In the genomic region with DNA sequence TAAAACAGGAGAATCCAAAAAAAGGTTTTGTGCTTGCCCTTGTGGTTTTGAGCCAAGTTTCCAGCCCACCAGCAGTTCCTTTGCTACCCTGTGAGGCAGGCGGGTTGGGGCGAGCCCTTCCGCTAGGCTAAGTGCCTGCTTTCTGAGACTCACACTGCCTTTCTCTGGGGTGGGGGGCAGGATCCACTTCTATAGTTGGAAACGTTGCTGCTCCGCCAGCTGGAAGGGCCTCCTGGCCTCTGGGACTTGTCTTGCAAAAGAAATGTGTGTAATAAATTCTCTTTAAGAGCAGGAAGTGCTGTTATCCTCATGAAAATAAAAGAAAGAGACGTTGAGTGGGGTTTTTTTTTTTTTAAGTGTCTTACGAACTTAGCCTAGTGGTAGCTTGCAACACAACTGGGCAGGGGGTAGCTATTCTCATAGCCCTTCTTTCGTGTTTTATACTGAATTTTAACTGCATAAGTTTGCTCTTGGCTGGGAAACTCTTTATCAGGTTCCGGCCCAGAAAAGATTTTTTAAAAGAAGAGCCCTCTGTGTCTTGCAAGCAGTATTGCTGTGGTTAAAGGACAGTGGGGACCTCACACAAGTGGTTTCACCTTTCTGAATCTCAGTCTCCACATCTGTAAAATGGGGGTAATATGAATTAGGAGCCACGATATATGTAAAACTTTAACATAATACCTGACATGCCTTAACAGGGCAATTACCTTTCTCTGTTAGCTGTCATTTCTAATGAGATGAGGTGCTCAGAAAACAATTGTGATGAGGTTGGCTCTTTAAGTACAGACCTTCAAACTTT, we compare ENCODE assay signal across 10 cellular contexts. TPM values are rescaled to one million over a fixed set of nuclear protein-coding genes. Genes with fewer than 3 reads are reported as not detected.
DNase-seq lines count a peak whose midpoint lies in the region; ATAC-seq and TF ChIP-seq lines count a peak whose summit lies in the region.
"Had no signal": no experiment of that assay in that cellular context is flagged by ENCODE, and none has a peak within 500 bp of the region (broad histone marks: within the 10 kb centered on the region; RNA-seq: fewer than 3 reads in every experiment).

No MANE protein-coding gene starts in this region.

- no peaks in the 10 kb centered on the region for H3K9me3 Mint-ChIP-seq in activated CD8-positive, alpha-beta T cell treated with anti-CD3 and anti-CD28 coated beads, Interleukin-2, amount 10 ng/mL, durations not matched to agents 7 days and 5 days (ENCODE audit: insufficient read depth)

- H3K36me3 Mint-ChIP-seq in activated CD8-positive, alpha-beta T cell treated with anti-CD3 and anti-CD28 coated beads, Interleukin-2, amount 10 ng/mL, durations not matched to agents 7 days and 5 days (ENCODE audit: low read depth): peaks cover 45% of the 10 kb centered on the region

- H3K27ac ChIP-seq in left lung (peak overlapping the region; percentile 26 to 39), aorta (ENCODE audit: low read depth in 1 of 2, low read length in 2 of 2) (peak overlapping the region in 1 of 2 donors; percentile 58)
- H3K27ac ChIP-seq: epithelial cell of prostate had no signal

- H3K9me3 ChIP-seq in left lung (no peaks in the 10 kb centered on the region), aorta (ENCODE audit: control insufficient read depth, low read length) (no peaks in the 10 kb centered on the region)
- H3K9me3 ChIP-seq: BE2C had no signal

- peak overlapping the region; percentile 93 for H3K27ac Mint-ChIP-seq in activated CD8-positive, alpha-beta T cell treated with anti-CD3 and anti-CD28 coated beads, Interleukin-2, amount 10 ng/mL, durations not matched to agents 7 days and 5 days

- peaks cover 39% of the 10 kb centered on the region for H3K4me1 Mint-ChIP-seq in activated CD8-positive, alpha-beta T cell treated with anti-CD3 and anti-CD28 coated beads, Interleukin-2, amount 10 ng/mL, durations not matched to agents 7 days and 5 days (ENCODE audit: low read depth)

- peak overlapping the region; percentile 62 for H3K4me3 Mint-ChIP-seq in activated CD8-positive, alpha-beta T cell treated with anti-CD3 and anti-CD28 coated beads, Interleukin-2, amount 10 ng/mL, durations not matched to agents 7 days and 5 days

- no peaks in the 10 kb centered on the region for H3K27me3 ChIP-seq in left lung
- H3K27me3 ChIP-seq in aorta (ENCODE audit: control insufficient read depth in 1 of 2, insufficient read depth in 2 of 2, low read length in 1 of 2): no peaks in the 10 kb centered on the region
- H3K27me3 ChIP-seq: BE2C had no signal

- peaks cover 21 to 43% of the 10 kb centered on the region in 2 donors for H3K4me1 ChIP-seq in left lung
- peaks cover 4% of the 10 kb centered on the region in 2 donors for H3K4me1 ChIP-seq in aorta (ENCODE audit: control insufficient read depth in 1 of 2, insufficient read depth in 2 of 2, low read length in 2 of 2)
- H3K4me1 ChIP-seq: BE2C had no signal

- H3K36me3 ChIP-seq in left lung (peaks cover 0 to 52% of the 10 kb centered on the region in 2 donors), aorta (ENCODE audit: control insufficient read depth in 1 of 2, insufficient read depth in 2 of 2, low read length in 1 of 2) (no peaks in the 10 kb centered on the region)
- H3K36me3 ChIP-seq: BE2C had no signal

- CTCF ChIA-PET in activated CD8-positive, alpha-beta T cell treated with anti-CD3 and anti-CD28 coated beads, Interleukin-2, amount 10 ng/mL, durations not matched to agents 7 days and 5 days (lab: Charles Lee): interaction anchor here (1.3 to 5.2 kb wide), 6 partner anchors 9 to 108 kb away, joined by 3 to 34 read pairs (median 10); no protein-coding TSS in a partner anchor

- TF ChIP-seq CTCF in left lung (IDR thresholded peaks at IDR 0.05): no peak

- no peaks in the 10 kb centered on the region for H3K27me3 Mint-ChIP-seq in activated CD8-positive, alpha-beta T cell treated with anti-CD3 and anti-CD28 coated beads, Interleukin-2, amount 10 ng/mL, durations not matched to agents 7 days and 5 days (ENCODE audit: low read depth)

- POLR2A ChIA-PET in activated CD8-positive, alpha-beta T cell treated with anti-CD3 and anti-CD28 coated beads, Interleukin-2, amount 10 ng/mL, durations not matched to agents 7 days and 5 days (lab: Charles Lee): interaction anchor here (0.7 to 4.1 kb wide), 6 partner anchors 10 to 173 kb away, joined by 3 to 45 read pairs (median 6); a partner anchor contains a TSS

- peak; percentile 66 for ATAC-seq in activated CD8-positive, alpha-beta T cell treated with anti-CD3 and anti-CD28 coated beads, Interleukin-2, amount 10 ng/mL, durations not matched to agents 7 days and 5 days
- peak; percentile 7 for ATAC-seq in left lung
- peak; percentile 71 for ATAC-seq in aorta (ENCODE audit: low FRiP score)
- ATAC-seq in HG02870 (IDR thresholded peaks at IDR 0.05; ENCODE audit: unreplicated experiment): no peak

- intact Hi-C loops in left lung (cut with DNase I): no loop called here
- intact Hi-C loops in aorta (cut with DNase I): loop anchor here in 1 of 2 donors (2.0 kb wide), 1 partner anchor 14 kb away; no protein-coding TSS in a partner anchor

- 10 to 14% methylated on average over 10 of the region's 10 CpGs for WGBS in aorta, 2 donors

- DNase-seq in stimulated activated CD4-positive, alpha-beta T cell treated with anti-CD3 and anti-CD28 coated beads, Interleukin-1b, Interleukin-23, amount 100 ng/mL, for 48 hours: peak; percentile 19
- no peak for DNase-seq in stimulated activated CD4-positive, alpha-beta T cell treated with anti-CD3 and anti-CD28 coated beads, Interleukin-4, amount 100 ng/mL, for 24 hours
- DNase-seq in activated CD8-positive, alpha-beta T cell treated with anti-CD3 and anti-CD28 coated beads, Interleukin-2, amount 10 ng/mL, durations not matched to agents 7 days and 5 days: peak; percentile 55
- DNase-seq in left lung: no peak
- DNase-seq in aorta: peak; percentile 89 to 90
- DNase-seq in NCI-H187 treated with DMSO at 0.1 percent for 48 hours (lab: John Stamatoyannopoulos, UW): no peak
- DNase-seq in 8988T: no peak
- DNase-seq: BE2C had no signal

- no peak overlapping the region for H3K4me3 ChIP-seq in left lung
- H3K4me3 ChIP-seq in aorta (ENCODE audit: low read length in 2 of 2): no peak overlapping the region

RNA-seq across cellular contexts. Expression of a gene that starts 19.8 kb away (rescaled TPM):
- 10 to 100 TPM; 79.9 to 86.0 TPM for total RNA-seq in activated CD8-positive, alpha-beta T cell treated with anti-CD3 and anti-CD28 coated beads, Interleukin-2, amount 10 ng/mL, durations not matched to agents 7 days and 5 days
- total RNA-seq in left lung: 10 to 100 TPM; 36.8 to 51.1 TPM
- 10 to 100 TPM; 39.8 to 60.3 TPM for total RNA-seq in aorta
- 10 to 100 TPM in 1 of 2 donors, 1 to 10 TPM in 1; 6.1 to 11.7 TPM for polyA plus RNA-seq in aorta

Comparison
In these comparisons a context has a peak if more than half of its experiments do, and no peak if none do; other contexts are left out.
1. DNase-seq: peak in stimulated activated CD4-positive, alpha-beta T cell treated with anti-CD3 and anti-CD28 coated beads, Interleukin-1b, Interleukin-23, amount 100 ng/mL, for 48 hours (single experiment), activated CD8-positive, alpha-beta T cell treated with anti-CD3 and anti-CD28 coated beads, Interleukin-2, amount 10 ng/mL, durations not matched to agents 7 days and 5 days (single experiment) and aorta (2 of 2); none in stimulated activated CD4-positive, alpha-beta T cell treated with anti-CD3 and anti-CD28 coated beads, Interleukin-4, amount 100 ng/mL, for 24 hours (single experiment), left lung (0 of 2), NCI-H187 treated with DMSO at 0.1 percent for 48 hours (single experiment) and 8988T (single experiment).